ENCODE assay signal across 20 cellular contexts in genomic region chr9:33453999-33454660, GRCh38. TPM values are rescaled to one million over a fixed set of nuclear protein-coding genes. Genes with fewer than 3 reads are reported as not detected.
DNase-seq lines count a peak whose midpoint lies in the region; ATAC-seq, FAIRE-seq and TF ChIP-seq lines count a peak whose summit lies in the region.
"Had no signal": no experiment of that assay in that cellular context is flagged by ENCODE, and none has a peak within 500 bp of the region (broad histone marks: within the 10 kb centered on the region; RNA-seq: fewer than 3 reads in every experiment).

No MANE protein-coding gene starts in this region.

- peaks cover 50% of the 10 kb centered on the region for H3K4me1 Mint-ChIP-seq in T-helper 1 cell treated with Interleukin-12 subunit alpha and Interleukin-12 subunit beta and Interleukin-4 antibody, amounts not matched to agents 30 μg/mL and 1 μg/mL, for 36 hours (ENCODE audit: low read depth)

- TF ChIP-seq POLR2A in HepG2 (IDR thresholded peaks at IDR 0.05; ENCODE audit: insufficient read depth in 1 of 2, low read depth in 2 of 2, low read length in 2 of 2) (no peak), erythroblast (IDR thresholded peaks at IDR 0.05; ENCODE audit: low read length) (no peak)

- H3K9ac ChIP-seq in HepG2 (ENCODE audit: insufficient read depth, low read depth, low read length) = no peak overlapping the region

- TF ChIP-seq CTCF in RWPE1 (conservative IDR thresholded peaks at IDR 0.05; ENCODE audit: low read depth) = no peak
- no peak for TF ChIP-seq CTCF in HepG2 (CRISPR knock-in tag; IDR thresholded peaks at IDR 0.05)

- in situ Hi-C loops in HepG2 (cut with HindIII; ENCODE audit: extremely low pct_ligation_motif_present, low pct_unique_long_range_greater_than_20kb) = no loop called here

- no peaks in the 10 kb centered on the region for H3K9me3 Mint-ChIP-seq in T-helper 1 cell treated with Interleukin-12 subunit alpha and Interleukin-12 subunit beta and Interleukin-4 antibody, amounts not matched to agents 30 μg/mL and 1 μg/mL, for 36 hours

- no peak overlapping the region for H3K4me3 ChIP-seq in HepG2 (replicated peaks in 1 of 3; ENCODE audit: insufficient read depth in 1 of 3, low read depth in 2 of 3, low read length in 3 of 3)
- H3K4me3 ChIP-seq: pancreas, thoracic aorta had no signal

- CTCF ChIA-PET in RWPE1 (lab: Yijun Ruan, JAX) (interaction anchor here (0.9 to 2.0 kb wide), 6 partner anchors 10 to 228 kb away, joined by 3 to 6 read pairs (median 4); partner anchors contain the start of genes AQP7 and NOL6), HepG2 (lab: Yijun Ruan, JAX; ENCODE audit: low intra/inter-chr PET ratio, low total read pairs) (interaction anchor here (2.7 kb wide), 1 partner anchor 50 kb away, joined by 21 read pairs; the partner anchor contains the start of gene AQP7)

- H3K27me3 ChIP-seq in HepG2 (ENCODE audit: control insufficient read depth in 1 of 2, insufficient read depth in 2 of 2, low read length in 2 of 2) = peaks cover 0 to 6% of the 10 kb centered on the region in 2 experiments; a peak in 2 of 5 replicates
- H3K27me3 ChIP-seq: pancreas had no signal

- no peak for FAIRE-seq in HepG2 (lab: Jason Lieb, UNC)
- FAIRE-seq: bronchial epithelial cell, endometrium, pancreas had no signal

- no peaks in the 10 kb centered on the region for H3K79me2 ChIP-seq in HepG2 (ENCODE audit: insufficient read depth, low read length)

- intact Hi-C loops in HepG2 (cut with micrococcal nuclease; ENCODE audit: unreplicated experiment) = loop anchor here (2.0 kb wide), 1 partner anchor 39 kb away; no protein-coding TSS in a partner anchor

- H3K27ac Mint-ChIP-seq in T-helper 1 cell treated with Interleukin-12 subunit alpha and Interleukin-12 subunit beta and Interleukin-4 antibody, amounts not matched to agents 30 μg/mL and 1 μg/mL, for 36 hours = peak overlapping the region; percentile 49

- ATAC-seq in GM21515 (IDR thresholded peaks at IDR 0.05; ENCODE audit: unreplicated experiment) (peak; percentile 60), HepG2 (peak; percentile 16)

- H3K27me3 Mint-ChIP-seq in T-helper 1 cell treated with Interleukin-12 subunit alpha and Interleukin-12 subunit beta and Interleukin-4 antibody, amounts not matched to agents 30 μg/mL and 1 μg/mL, for 36 hours (ENCODE audit: low read depth) = no peaks in the 10 kb centered on the region

- WGBS in HepG2 (ENCODE audit: low lambda C conversion rate) = 21% methylated on average over 7 of the region's 11 CpGs

- no peak overlapping the region for H3K4me3 Mint-ChIP-seq in T-helper 1 cell treated with Interleukin-12 subunit alpha and Interleukin-12 subunit beta and Interleukin-4 antibody, amounts not matched to agents 30 μg/mL and 1 μg/mL, for 36 hours

- no peak for DNase-seq in T-helper 1 cell
- no peak for DNase-seq in RWPE1 (ENCODE audit: low spot score)
- DNase-seq in HepG2 (ENCODE audit: low spot score) = no peak
- DNase-seq in erythroblast (lab: John Stamatoyannopoulos, UW) = no peak
- no peak for DNase-seq in effector CD4-positive, alpha-beta T cell
- DNase-seq in islet precursor cell = no peak
- DNase-seq: GDM1; Karpas-422; NCI-H187 treated with DMSO at 0.1 percent for 48 hours; NCI-H774; pancreas; stimulated activated CD4-positive, alpha-beta T cell treated with anti-CD3 and anti-CD28 coated beads, Interleukin-12 subunit alpha, Interleukin-12 subunit beta, amount 100 ng/mL, for 4 hours had no signal

- no peaks in the 10 kb centered on the region for H4K20me1 ChIP-seq in HepG2 (ENCODE audit: insufficient read depth, low read length)

- H3K36me3 Mint-ChIP-seq in T-helper 1 cell treated with Interleukin-12 subunit alpha and Interleukin-12 subunit beta and Interleukin-4 antibody, amounts not matched to agents 30 μg/mL and 1 μg/mL, for 36 hours (ENCODE audit: low read depth) = no peaks in the 10 kb centered on the region

- no peak overlapping the region for H3K4me2 ChIP-seq in HepG2 (ENCODE audit: low read depth, low read length)

- peak overlapping the region; percentile 76 for H3K27ac ChIP-seq in RWPE1
- no peak overlapping the region for H3K27ac ChIP-seq in HepG2 (ENCODE audit: extremely low read length, insufficient read depth, low read length)
- H3K27ac ChIP-seq: pancreas, thoracic aorta, VCaP had no signal

- no peaks in the 10 kb centered on the region for H3K9me3 ChIP-seq in HepG2 (ENCODE audit: low read length)
- H3K9me3 ChIP-seq: pancreas, thoracic aorta had no signal

- POLR2A ChIA-PET in RWPE1 (lab: Yijun Ruan, JAX; ENCODE audit: low non-redundant PET) (no interaction called here), HepG2 (lab: Yijun Ruan, JAX) (interaction anchor here (1.1 to 2.3 kb wide), 5 partner anchors 11 to 51 kb away, joined by 3 to 10 read pairs (median 8); partner anchors contain the start of gene NOL6)

- TF ChIP-seq RAD21 in HepG2 (CRISPR knock-in tag; IDR thresholded peaks at IDR 0.05) = no peak

- no peak overlapping the region for H2AFZ ChIP-seq in HepG2 (ENCODE audit: low read length)

- BruUV-seq in HepG2 (replicated peaks; lab: Mats Ljungman, UMichigan) = no TSS peak

- H3K36me3 ChIP-seq in HepG2 (replicated peaks in 1 of 2; ENCODE audit: control insufficient read depth in 1 of 2, insufficient read depth in 2 of 2, low read length in 2 of 2) = no peaks in the 10 kb centered on the region
- H3K36me3 ChIP-seq: pancreas, thoracic aorta had no signal

- H3K4me1 ChIP-seq in HepG2 (ENCODE audit: insufficient read depth, low read length) = peaks cover 33% of the 10 kb centered on the region

- TF ChIP-seq EP300 in HepG2 (IDR thresholded peaks at IDR 0.05; ENCODE audit: low read depth in 2 of 2, low read length in 2 of 2) = no peak
- TF ChIP-seq EP300 in HepG2 (CRISPR knock-in tag; IDR thresholded peaks at IDR 0.05; ENCODE audit: borderline replicate concordance) = no peak

RNA-seq across cellular contexts. Expression of gene AQP3, which starts 6.7 kb away (rescaled TPM):
- 0.87 and 1.4 TPM in 2 replicates for total RNA-seq in HepG2 (2016; rRNA removed; fragmentation: Illumina TruSeq; extraction: Trizol)
- 0.30 and 0.62 TPM in 2 replicates for total RNA-seq in HepG2 (2016; cell fraction: cytosol; rRNA removed; fragmentation: Illumina TruSeq; extraction: Trizol; ENCODE audit: low read depth)
- 0.73 and 1.5 TPM in 2 replicates for total RNA-seq in HepG2 (2016; cell fraction: insoluble cytoplasmic fraction; rRNA removed; fragmentation: Illumina TruSeq; extraction: Trizol)
- total RNA-seq in HepG2 (2016; cell fraction: membrane; rRNA removed; fragmentation: Illumina TruSeq; extraction: Trizol) = 0.65 and 0.99 TPM in 2 replicates
- total RNA-seq in HepG2 (2016; cell fraction: nucleus; rRNA removed; fragmentation: Illumina TruSeq; extraction: Trizol) = 1.2 and 1.3 TPM in 2 replicates
- 5.5 and 12.2 TPM in 2 replicates for polyA plus RNA-seq in HepG2 (2011; rRNA removed)
- 7.3 and 9.8 TPM in 2 replicates for polyA plus RNA-seq in HepG2 (2011; cell fraction: cytosol; rRNA removed)
- 8.4 and 11.9 TPM in 2 replicates for polyA plus RNA-seq in HepG2 (2011; cell fraction: nucleus; rRNA removed)
- polyA plus RNA-seq in HepG2 (2012) = 14.8 and 18.2 TPM in 2 replicates
- 0.33 and 0.46 TPM in 2 replicates for polyA plus RNA-seq in HepG2 (2016; cell fraction: cytosol; fragmentation: Illumina TruSeq; extraction: Trizol; ENCODE audit: low read depth)
- 0.59 and 0.63 TPM in 2 replicates for polyA plus RNA-seq in HepG2 (2016; cell fraction: insoluble cytoplasmic fraction; fragmentation: Illumina TruSeq; extraction: Trizol; ENCODE audit: low read depth)
- 0.94 and 1.2 TPM in 2 replicates for polyA plus RNA-seq in HepG2 (2016; cell fraction: membrane; fragmentation: Illumina TruSeq; extraction: Trizol; ENCODE audit: low read depth)
- 1.4 and 2.5 TPM in 2 replicates for polyA plus RNA-seq in HepG2 (2016; cell fraction: nucleus; fragmentation: Illumina TruSeq; extraction: Trizol; ENCODE audit: insufficient read depth, low read depth)
- 6.2 and 648 TPM in 2 replicates for polyA minus RNA-seq in HepG2 (2011; rRNA and poly(A)+ RNA removed; ENCODE audit: low replicate concordance)
- 4.7 and 6.3 TPM in 2 replicates for polyA minus RNA-seq in HepG2 (2011; cell fraction: cytosol; rRNA and poly(A)+ RNA removed)
- polyA minus RNA-seq in HepG2 (2011; cell fraction: nucleus; rRNA and poly(A)+ RNA removed) = 2.0 and 2.7 TPM in 2 replicates
- total RNA-seq: SK-MEL-5 had no signal

RNA-seq across cellular contexts. Expression of gene NOL6, which starts 19.6 kb away (rescaled TPM):
- 28.6 and 30.2 TPM in 2 replicates for total RNA-seq in HepG2 (2016; rRNA removed; fragmentation: Illumina TruSeq; extraction: Trizol)
- total RNA-seq in HepG2 (2016; cell fraction: cytosol; rRNA removed; fragmentation: Illumina TruSeq; extraction: Trizol; ENCODE audit: low read depth) = 2.8 and 3.9 TPM in 2 replicates
- total RNA-seq in HepG2 (2016; cell fraction: insoluble cytoplasmic fraction; rRNA removed; fragmentation: Illumina TruSeq; extraction: Trizol) = 22.1 and 31.4 TPM in 2 replicates
- 9.8 and 10.2 TPM in 2 replicates for total RNA-seq in HepG2 (2016; cell fraction: membrane; rRNA removed; fragmentation: Illumina TruSeq; extraction: Trizol)
- 23.4 and 29.5 TPM in 2 replicates for total RNA-seq in HepG2 (2016; cell fraction: nucleus; rRNA removed; fragmentation: Illumina TruSeq; extraction: Trizol)
- 17.0 and 23.0 TPM in 2 replicates for polyA plus RNA-seq in HepG2 (2011; rRNA removed)
- 9.7 and 9.8 TPM in 2 replicates for polyA plus RNA-seq in HepG2 (2011; cell fraction: cytosol; rRNA removed)
- 48.7 and 50.3 TPM in 2 replicates for polyA plus RNA-seq in HepG2 (2011; cell fraction: nucleus; rRNA removed)
- polyA plus RNA-seq in HepG2 (2012) = 14.2 and 17.1 TPM in 2 replicates
- polyA plus RNA-seq in HepG2 (2016; cell fraction: cytosol; fragmentation: Illumina TruSeq; extraction: Trizol; ENCODE audit: low read depth) = 2.5 and 2.9 TPM in 2 replicates
- polyA plus RNA-seq in HepG2 (2016; cell fraction: insoluble cytoplasmic fraction; fragmentation: Illumina TruSeq; extraction: Trizol; ENCODE audit: low read depth) = 22.0 and 27.2 TPM in 2 replicates
- polyA plus RNA-seq in HepG2 (2016; cell fraction: membrane; fragmentation: Illumina TruSeq; extraction: Trizol; ENCODE audit: low read depth) = 5.3 and 7.6 TPM in 2 replicates
- polyA plus RNA-seq in HepG2 (2016; cell fraction: nucleus; fragmentation: Illumina TruSeq; extraction: Trizol; ENCODE audit: insufficient read depth, low read depth) = 49.3 and 51.6 TPM in 2 replicates
- polyA minus RNA-seq in HepG2 (2011; rRNA and poly(A)+ RNA removed; ENCODE audit: low replicate concordance) = 38.5 and 95.8 TPM in 2 replicates
- 10.8 and 11.3 TPM in 2 replicates for polyA minus RNA-seq in HepG2 (2011; cell fraction: cytosol; rRNA and poly(A)+ RNA removed)
- 26.0 and 29.8 TPM in 2 replicates for polyA minus RNA-seq in HepG2 (2011; cell fraction: nucleus; rRNA and poly(A)+ RNA removed)

RNA-seq across cellular contexts. Expression of gene AQP7, which starts 51.8 kb away (rescaled TPM):
- 0.58 and 1.9 TPM in 2 replicates for total RNA-seq in HepG2 (2016; rRNA removed; fragmentation: Illumina TruSeq; extraction: Trizol)
- total RNA-seq in HepG2 (2016; cell fraction: cytosol; rRNA removed; fragmentation: Illumina TruSeq; extraction: Trizol; ENCODE audit: low read depth) = 0.71 and 0.81 TPM in 2 replicates
- total RNA-seq in HepG2 (2016; cell fraction: insoluble cytoplasmic fraction; rRNA removed; fragmentation: Illumina TruSeq; extraction: Trizol) = 1.0 and 1.6 TPM in 2 replicates
- total RNA-seq in HepG2 (2016; cell fraction: membrane; rRNA removed; fragmentation: Illumina TruSeq; extraction: Trizol) = 0.74 and 0.86 TPM in 2 replicates
- total RNA-seq in HepG2 (2016; cell fraction: nucleus; rRNA removed; fragmentation: Illumina TruSeq; extraction: Trizol) = 2.8 and 3.0 TPM in 2 replicates
- 2.1 and 5.6 TPM in 2 replicates for polyA plus RNA-seq in HepG2 (2011; rRNA removed)
- polyA plus RNA-seq in HepG2 (2011; cell fraction: cytosol; rRNA removed) = 2.7 and 3.2 TPM in 2 replicates
- polyA plus RNA-seq in HepG2 (2011; cell fraction: nucleus; rRNA removed) = 24.1 and 31.8 TPM in 2 replicates
- 7.9 and 9.8 TPM in 2 replicates for polyA plus RNA-seq in HepG2 (2012)
- polyA plus RNA-seq in HepG2 (2016; cell fraction: cytosol; fragmentation: Illumina TruSeq; extraction: Trizol; ENCODE audit: low read depth) = 0.60 and 0.85 TPM in 2 replicates
- polyA plus RNA-seq in HepG2 (2016; cell fraction: insoluble cytoplasmic fraction; fragmentation: Illumina TruSeq; extraction: Trizol; ENCODE audit: low read depth) = 0.82 and 1.2 TPM in 2 replicates
- polyA plus RNA-seq in HepG2 (2016; cell fraction: membrane; fragmentation: Illumina TruSeq; extraction: Trizol; ENCODE audit: low read depth) = 1.2 and 1.7 TPM in 2 replicates
- 7.8 and 9.5 TPM in 2 replicates for polyA plus RNA-seq in HepG2 (2016; cell fraction: nucleus; fragmentation: Illumina TruSeq; extraction: Trizol; ENCODE audit: insufficient read depth, low read depth)
- polyA minus RNA-seq in HepG2 (2011; rRNA and poly(A)+ RNA removed; ENCODE audit: low replicate concordance) = 1.9 and 6.0 TPM in 2 replicates
- polyA minus RNA-seq in HepG2 (2011; cell fraction: cytosol; rRNA and poly(A)+ RNA removed) = 1.2 and 1.5 TPM in 2 replicates
- polyA minus RNA-seq in HepG2 (2011; cell fraction: nucleus; rRNA and poly(A)+ RNA removed) = 6.2 and 6.6 TPM in 2 replicates
- total RNA-seq: A172, bronchial epithelial cell, SK-MEL-5 had no signal
